1 cellular context compared by ENCODE assay signal in genomic region chr10:17793823-17794759, GRCh38.
TF ChIP-seq lines count a peak whose summit lies in the region.

No MANE protein-coding gene starts in this region.

TF ChIP-seq in HepG2, 621 proteins besides CTCF, POLR2A, EP300 and RAD21 (continued from another document):
- no peak for TF ChIP-seq ZXDC (CRISPR knock-in tag; IDR thresholded peaks at IDR 0.05)
- TF ChIP-seq FUBP1 (CRISPR knock-in tag; IDR thresholded peaks at IDR 0.05; ENCODE audit: borderline replicate concordance): no peak
- peak; percentile 37; the same call in 1 of the 2 replicates for TF ChIP-seq CREM (IDR thresholded peaks at IDR 0.05)
- no peak for TF ChIP-seq CREM (CRISPR knock-in tag; IDR thresholded peaks at IDR 0.05)
- TF ChIP-seq BRCA1 (CRISPR knock-in tag; IDR thresholded peaks at IDR 0.05): no peak
- TF ChIP-seq ZNF510 (CRISPR knock-in tag; IDR thresholded peaks at IDR 0.05; ENCODE audit: low read depth): no peak
- no peak for TF ChIP-seq CBX2 (IDR thresholded peaks at IDR 0.05; ENCODE audit: low read depth, low read length)
- no peak for TF ChIP-seq CBX2 (CRISPR knock-in tag; IDR thresholded peaks at IDR 0.05; ENCODE audit: low read depth)
- TF ChIP-seq ZNF18 (CRISPR knock-in tag; IDR thresholded peaks at IDR 0.05; ENCODE audit: insufficient replicate concordance): no peak
- TF ChIP-seq ZNF256 (CRISPR knock-in tag; conservative IDR thresholded peaks at IDR 0.05): no peak
- no peak for TF ChIP-seq SMAD1 (CRISPR knock-in tag; IDR thresholded peaks at IDR 0.05; ENCODE audit: borderline replicate concordance, low read depth)
- TF ChIP-seq ZBTB2 (CRISPR knock-in tag; IDR thresholded peaks at IDR 0.05; ENCODE audit: low read depth): no peak
- TF ChIP-seq IRF9 (CRISPR knock-in tag; IDR thresholded peaks at IDR 0.05; ENCODE audit: borderline replicate concordance): no peak
- TF ChIP-seq CBX5 (CRISPR knock-in tag; IDR thresholded peaks at IDR 0.05; ENCODE audit: borderline replicate concordance): no peak
- TF ChIP-seq ISL2 (CRISPR knock-in tag; IDR thresholded peaks at IDR 0.05): peak; percentile 34; the same call in 1 of the 2 replicates
- TF ChIP-seq ZNF639 (CRISPR knock-in tag; conservative IDR thresholded peaks at IDR 0.05): no peak
- TF ChIP-seq HMG20B (CRISPR knock-in tag; conservative IDR thresholded peaks at IDR 0.05): no peak
- no peak for TF ChIP-seq ZBTB20 (CRISPR knock-in tag; IDR thresholded peaks at IDR 0.05; ENCODE audit: borderline replicate concordance, low read depth)
- no peak for TF ChIP-seq ZFX (CRISPR knock-in tag; IDR thresholded peaks at IDR 0.05; ENCODE audit: low read depth)
- no peak for TF ChIP-seq ZNF460 (CRISPR knock-in tag; IDR thresholded peaks at IDR 0.05; ENCODE audit: borderline replicate concordance)
- TF ChIP-seq SUZ12 (IDR thresholded peaks at IDR 0.05; ENCODE audit: low read depth, low read length): no peak
- no peak for TF ChIP-seq ATRX (CRISPR knock-in tag; IDR thresholded peaks at IDR 0.05; ENCODE audit: borderline replicate concordance)
- no peak for TF ChIP-seq BRF2 (CRISPR knock-in tag; IDR thresholded peaks at IDR 0.05)
- TF ChIP-seq U2AF1 (optimal IDR thresholded peaks at IDR 0.05; ENCODE audit: low read depth, low read length): no peak
- no peak for TF ChIP-seq NFE2L2 (IDR thresholded peaks at IDR 0.05; ENCODE audit: low read length)
- TF ChIP-seq HIVEP1 (CRISPR knock-in tag; IDR thresholded peaks at IDR 0.05): no peak
- TF ChIP-seq NFE2 (CRISPR knock-in tag; IDR thresholded peaks at IDR 0.05): no peak
- TF ChIP-seq ZNF572 (CRISPR knock-in tag; IDR thresholded peaks at IDR 0.05): no peak
